17 cellular contexts compared by ENCODE assay signal in the genomic region with DNA sequence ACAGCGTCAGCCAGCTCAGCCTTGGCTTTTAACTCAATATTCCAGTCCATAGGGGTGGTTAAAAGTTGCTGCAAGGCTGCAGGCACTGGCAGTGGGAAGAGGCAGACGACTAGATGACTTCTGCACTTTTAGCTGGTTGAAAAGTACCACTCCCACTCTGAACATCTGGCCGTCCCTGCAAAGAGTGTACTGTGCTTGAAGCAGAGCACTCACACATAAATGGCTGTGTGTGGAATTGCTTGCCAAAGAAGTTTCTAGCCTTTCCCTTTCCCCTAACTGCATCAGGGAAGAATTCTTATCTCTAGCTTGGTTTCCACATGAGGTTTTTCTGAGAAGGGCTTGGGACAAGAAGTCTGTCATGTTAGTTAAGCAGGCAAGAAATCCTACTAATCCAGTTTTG. TPM values are rescaled to one million over a fixed set of nuclear protein-coding genes. Genes with fewer than 3 reads are reported as not detected.
A peak's percentile ranks its signal among the peaks of the same experiment; 100 is the strongest.
DNase-seq lines count a peak whose midpoint lies in the region; ATAC-seq, FAIRE-seq and TF ChIP-seq lines count a peak whose summit lies in the region.
"Had no signal": no experiment of that assay in that cellular context is flagged by ENCODE, and none has a peak within 500 bp of the region (broad histone marks: within the 10 kb centered on the region; RNA-seq: fewer than 3 reads in every experiment).

No MANE protein-coding gene starts in this region.

- H3K4me3 ChIP-seq in OCI-LY7 (ENCODE audit: low read depth, low read length, poor library complexity, severe bottlenecking) = no peak overlapping the region
- no peak overlapping the region for H3K4me3 ChIP-seq in GM12878
- no peak overlapping the region for H3K4me3 ChIP-seq in heart right ventricle
- no peak overlapping the region for H3K4me3 ChIP-seq in smooth muscle cell

- H3K9me2 ChIP-seq in OCI-LY7 (ENCODE audit: insufficient read depth, low read length) = no peaks in the 10 kb centered on the region

- no peak for TF ChIP-seq CTCF in OCI-LY7 (conservative IDR thresholded peaks at IDR 0.05; ENCODE audit: low read length)
- TF ChIP-seq CTCF in GM12878 (IDR thresholded peaks at IDR 0.05 in 2 of 3, conservative IDR thresholded peaks at IDR 0.05 in 1 of 3; ENCODE audit: control insufficient read depth in 2 of 3, extremely low read depth in 1 of 3, insufficient read depth in 1 of 3, low read depth in 3 of 3, low read length in 3 of 3) = no peak
- no peak for TF ChIP-seq CTCF in heart right ventricle (IDR thresholded peaks at IDR 0.05)
- TF ChIP-seq CTCF in smooth muscle cell (IDR thresholded peaks at IDR 0.05; ENCODE audit: borderline replicate concordance, insufficient read depth, poor library complexity, severe bottlenecking) = no peak

- POLR2A ChIA-PET in OCI-LY7 (lab: Charles Lee) (no interaction called here), GM12878 (lab: Charles Lee) (no interaction called here)

- WGBS in GM12878 (ENCODE audit: insufficient coverage, insufficient replicate concordance, low lambda C conversion rate, missing lambda C conversion rate) = 77% methylated on average over 3 of the region's 3 CpGs
- 61 to 64% methylated on average over 3 of the region's 3 CpGs for WGBS in heart right ventricle, 2 donors
- WGBS in smooth muscle cell (ENCODE audit: low lambda C conversion rate) = 26% methylated on average over 3 of the region's 3 CpGs

- SMC1A ChIA-PET in GM12878 (lab: Charles Lee; ENCODE audit: uncharacterized antibody, unreplicated experiment) = interaction anchor here (1.0 kb wide), 1 partner anchor 151 kb away, joined by 3 read pairs; no protein-coding TSS in a partner anchor

- DNase-seq in OCI-LY7 (ENCODE audit: low spot score) (no peak), GM12878 (ENCODE audit: low read depth, low spot score) (no peak), heart right ventricle (peak; percentile 26 to 70), smooth muscle cell (lab: John Stamatoyannopoulos, UW; ENCODE audit: unreplicated experiment) (no peak), RPMI8226 (no peak), NCI-H187 (lab: John Stamatoyannopoulos, UW) (no peak)
- DNase-seq: activated CD4-positive, alpha-beta T cell treated with anti-CD3 and anti-CD28 coated beads, Interleukin-2, amount 50 U/mL, for 1 hour; foreskin keratinocyte; midbrain; NCI-H1436; stimulated activated CD4-positive, alpha-beta T cell treated with anti-CD3 and anti-CD28 coated beads, Interleukin-15, amount 100 ng/mL, for 24 hours; T-helper 2 cell had no signal

- CTCF ChIA-PET in OCI-LY7 (lab: Charles Lee; ENCODE audit: unreplicated experiment) = no interaction called here
- CTCF ChIA-PET in GM12878 (lab: Yijun Ruan, JAX) = no interaction called here

- H3K36me3 ChIP-seq in OCI-LY7 (ENCODE audit: insufficient read depth, low read length) = peaks cover 55% of the 10 kb centered on the region
- peaks cover 6 to 19% of the 10 kb centered on the region in 2 experiments; a peak in 3 of 4 replicates for H3K36me3 ChIP-seq in GM12878 (ENCODE audit: control insufficient read depth in 2 of 2, insufficient read depth in 2 of 2, low read length in 1 of 2)
- peaks cover 0 to 63% (median 45%) of the 10 kb centered on the region in 9 donors for H3K36me3 ChIP-seq in heart right ventricle
- H3K36me3 ChIP-seq in smooth muscle cell (ENCODE audit: low read depth) = peaks cover 17% of the 10 kb centered on the region

- H3K79me2 ChIP-seq in OCI-LY7 (ENCODE audit: insufficient read depth, low read depth, low read length) (no peaks in the 10 kb centered on the region), GM12878 (ENCODE audit: control insufficient read depth, insufficient read depth, low read length) (no peaks in the 10 kb centered on the region), smooth muscle cell (ENCODE audit: low read depth) (peaks cover 11% of the 10 kb centered on the region)

- intact Hi-C loops in OCI-LY7 (cut with micrococcal nuclease; ENCODE audit: unreplicated experiment) (no loop called here), GM12878 (cut with micrococcal nuclease; ENCODE audit: unreplicated experiment) (no loop called here), heart right ventricle (cut with DNase I) (loop anchor here in 1 of 10 donors (5.0 kb wide), 1 partner anchor 55 kb away; no protein-coding TSS in a partner anchor)

- FAIRE-seq in GM12878 (lab: Jason Lieb, UNC) = no peak
- FAIRE-seq: GM12891 had no signal

- in situ Hi-C loops in GM12878 (cut with MboI) = no loop called here

- TF ChIP-seq EP300 in GM12878 (IDR thresholded peaks at IDR 0.05; ENCODE audit: borderline replicate concordance in 1 of 2, control insufficient read depth in 1 of 2, low read depth in 2 of 2, low read length in 2 of 2) = no peak

- TF ChIP-seq RAD21 in GM12878 (IDR thresholded peaks at IDR 0.05; ENCODE audit: insufficient read depth, low read depth, low read length) = no peak

- H3K27ac ChIP-seq in OCI-LY7 (ENCODE audit: low read depth, low read length, poor library complexity, severe bottlenecking) (no peak overlapping the region), GM12878 (ENCODE audit: control insufficient read depth, insufficient read depth) (no peak overlapping the region), heart right ventricle (peak overlapping the region; percentile 6 to 91 (median 74)), smooth muscle cell (ENCODE audit: low read depth) (peak overlapping the region; percentile 58)
- H3K27ac ChIP-seq: C4-2B, foreskin keratinocyte, HL-60, KMS-11 had no signal

- H3F3A ChIP-seq in smooth muscle cell (ENCODE audit: low read depth) = peaks cover 81% of the 10 kb centered on the region

- H3K9me3 ChIP-seq in OCI-LY7 (ENCODE audit: low read length) (no peaks in the 10 kb centered on the region), GM12878 (replicated peaks; ENCODE audit: control insufficient read depth, insufficient read depth, low read length) (no peaks in the 10 kb centered on the region), heart right ventricle (no peaks in the 10 kb centered on the region), smooth muscle cell (replicated peaks; ENCODE audit: low read depth) (no peaks in the 10 kb centered on the region)

- RAD21 ChIA-PET in GM12878 (lab: Charles Lee; ENCODE audit: unreplicated experiment) = no interaction called here

- H3K4me2 ChIP-seq in OCI-LY7 (ENCODE audit: low read length) (no peak overlapping the region), GM12878 (ENCODE audit: control insufficient read depth, insufficient read depth) (no peak overlapping the region), smooth muscle cell (no peak overlapping the region)
- H3K4me2 ChIP-seq: KMS-11 had no signal

- 0 out of 4 replicates have a peak, but pooled peaks cover 1 to 4% of the 10 kb centered on the region in 2 experiments for H3K27me3 ChIP-seq in GM12878 (replicated peaks in 1 of 2; ENCODE audit: control insufficient read depth in 2 of 2, insufficient read depth in 2 of 2, low read length in 1 of 2)
- H3K27me3 ChIP-seq in heart right ventricle = peaks cover 0 to 8% (median 0%) of the 10 kb centered on the region in 7 donors
- no peaks in the 10 kb centered on the region for H3K27me3 ChIP-seq in smooth muscle cell (ENCODE audit: low read depth)

- ATAC-seq in GM12878 = no peak
- peak; percentile 21 to 60 (median 44) for ATAC-seq in heart right ventricle
- ATAC-seq in HG03196 (IDR thresholded peaks at IDR 0.05; ENCODE audit: unreplicated experiment) = no peak
- ATAC-seq: foreskin keratinocyte had no signal

- H4K20me1 ChIP-seq in OCI-LY7 (ENCODE audit: insufficient read depth, low read length) = no peaks in the 10 kb centered on the region
- peaks cover 3% of the 10 kb centered on the region; the same call in 1 of the 2 replicates for H4K20me1 ChIP-seq in GM12878 (ENCODE audit: control insufficient read depth, insufficient read depth)
- peaks cover 58% of the 10 kb centered on the region for H4K20me1 ChIP-seq in smooth muscle cell (ENCODE audit: low read depth)

- BruUV-seq in OCI-LY7 (replicated peaks; lab: Mats Ljungman, UMichigan) (TSS peak; percentile 80), GM12878 (replicated peaks; lab: Mats Ljungman, UMichigan) (no TSS peak)

- no peaks in the 10 kb centered on the region for H3K4me1 ChIP-seq in OCI-LY7 (ENCODE audit: insufficient read depth, low read length, poor library complexity, severe bottlenecking)
- no peaks in the 10 kb centered on the region for H3K4me1 ChIP-seq in GM12878 (ENCODE audit: control insufficient read depth, insufficient read depth, low read length)
- peaks cover 5 to 56% (median 32%) of the 10 kb centered on the region in 9 donors for H3K4me1 ChIP-seq in heart right ventricle
- H3K4me1 ChIP-seq in smooth muscle cell (ENCODE audit: low read depth) = peaks cover 25% of the 10 kb centered on the region
- H3K4me1 ChIP-seq: foreskin keratinocyte had no signal

- TF ChIP-seq POLR2A in GM12878 (IDR thresholded peaks at IDR 0.05; ENCODE audit: low read depth, low read length) = 0 out of 2 replicates have a peak, but pooled peaks have one; percentile 18

- H2AFZ ChIP-seq in OCI-LY7 (ENCODE audit: low read length) (no peak overlapping the region), GM12878 (ENCODE audit: control insufficient read depth, low read depth, low read length) (no peak overlapping the region), smooth muscle cell (ENCODE audit: low read depth) (no peak overlapping the region)

- H3K9ac ChIP-seq in GM12878 (ENCODE audit: control insufficient read depth, insufficient read depth, low read length) (no peak overlapping the region), smooth muscle cell (ENCODE audit: low read depth) (no peak overlapping the region)
- H3K9ac ChIP-seq: KMS-11 had no signal

RNA-seq across cellular contexts. Expression of a gene that starts 5.1 kb away (rescaled TPM):
- not detected in 2 replicates for total RNA-seq in OCI-LY7 (2014; rRNA removed; shearing (Covaris generic))
- total RNA-seq in OCI-LY7 (2022) (0.19 and 0.28 TPM in 2 replicates), GM12878 (2014; rRNA removed) (0.06 TPM in 1 of 2 replicates, not detected in the other), GM12878 (2014; rRNA removed; fragmentation: Illumina TruSeq; extraction: Trizol) (not detected in 2 replicates), GM12878 (2021) (0.23 and 0.27 TPM in 2 replicates), heart right ventricle (100 to 1,000 TPM in 9 of 10 donors, 10 to 100 TPM in 1; 81.9 to 125 (median 114) TPM), smooth muscle cell (89.0 and 112 TPM in 2 replicates)
- 0.22 and 0.46 TPM in 2 replicates for total RNA-seq in GM12878 (2013; cell fraction: nucleolus; rRNA removed)
- polyA plus RNA-seq in GM12878 (2011; ENCODE audit: low read depth) = not detected
- polyA plus RNA-seq in GM12878 (2011; rRNA removed) (0.19 and 0.20 TPM in 2 replicates), GM12878 (2014; fragmentation: Illumina TruSeq; extraction: Trizol) (0.03 TPM in 1 of 2 replicates, not detected in the other), GM12878 (2014; fragmentation: Nextera tagmentation; extraction: Ambion mirVana) (not detected), GM12878 (2014; rRNA removed) (not detected in 2 replicates), GM12878 (2016; fragmentation: Nextera tagmentation; extraction: Ambion mirVana) (under 1 TPM; 0.17 to 0.26 TPM), heart right ventricle (100 to 1,000 TPM in 1 of 2 donors, 10 to 100 TPM in 1; 74.9 to 259 TPM), smooth muscle cell (86.0 and 103 TPM in 2 replicates)
- 0.06 and 0.12 TPM in 2 replicates for polyA plus RNA-seq in GM12878 (2011; cell fraction: cytosol; rRNA removed)
- polyA plus RNA-seq in GM12878 (2011; cell fraction: nucleus; rRNA removed) = 0.35 and 0.52 TPM in 2 replicates
- 0.08 TPM in 1 of 2 replicates, not detected in the other for polyA plus RNA-seq in GM12878 (2012)
- polyA minus RNA-seq in GM12878 (2011; rRNA and poly(A)+ RNA removed) = 0.52 and 0.66 TPM in 2 replicates
- not detected in 2 replicates for polyA minus RNA-seq in GM12878 (2011; cell fraction: cytosol; rRNA and poly(A)+ RNA removed)
- polyA minus RNA-seq in GM12878 (2011; cell fraction: nucleus; rRNA and poly(A)+ RNA removed) = 0.12 and 0.77 TPM in 2 replicates

RNA-seq across cellular contexts. Expression of a gene that starts 30.1 kb away (rescaled TPM):
- 51.0 and 55.2 TPM in 2 replicates for total RNA-seq in OCI-LY7 (2014; rRNA removed; shearing (Covaris generic))
- total RNA-seq in OCI-LY7 (2022) (98.9 and 101 TPM in 2 replicates), GM12878 (2014; rRNA removed) (72.6 and 79.6 TPM in 2 replicates), GM12878 (2014; rRNA removed; fragmentation: Illumina TruSeq; extraction: Trizol) (88.9 and 99.6 TPM in 2 replicates), GM12878 (2021) (116 and 118 TPM in 2 replicates), heart right ventricle (100 to 1,000 TPM in 4 of 10 donors, 10 to 100 TPM in 6; 84.8 to 122 (median 98.3) TPM), smooth muscle cell (314 and 331 TPM in 2 replicates)
- total RNA-seq in GM12878 (2013; cell fraction: nucleolus; rRNA removed) = 40.2 and 41.9 TPM in 2 replicates
- polyA plus RNA-seq in GM12878 (2011; ENCODE audit: low read depth) = 77.4 TPM
- polyA plus RNA-seq in GM12878 (2011; rRNA removed) (172 and 177 TPM in 2 replicates), GM12878 (2014; fragmentation: Illumina TruSeq; extraction: Trizol) (152 and 180 TPM in 2 replicates), GM12878 (2014; fragmentation: Nextera tagmentation; extraction: Ambion mirVana) (10 to 100 TPM; 33.3 to 47.4 TPM), GM12878 (2014; rRNA removed) (90.3 and 103 TPM in 2 replicates), GM12878 (2016; fragmentation: Nextera tagmentation; extraction: Ambion mirVana) (100 to 1,000 TPM; 109 to 114 TPM), heart right ventricle (10 to 100 TPM; 48.8 to 88.1 TPM), smooth muscle cell (228 and 285 TPM in 2 replicates)
- polyA plus RNA-seq in GM12878 (2011; cell fraction: cytosol; rRNA removed) = 133 and 164 TPM in 2 replicates
- 34.7 and 45.2 TPM in 2 replicates for polyA plus RNA-seq in GM12878 (2011; cell fraction: nucleus; rRNA removed)
- 84.9 and 97.1 TPM in 2 replicates for polyA plus RNA-seq in GM12878 (2012)
- 132 and 165 TPM in 2 replicates for polyA minus RNA-seq in GM12878 (2011; rRNA and poly(A)+ RNA removed)
- polyA minus RNA-seq in GM12878 (2011; cell fraction: cytosol; rRNA and poly(A)+ RNA removed) = 48.4 and 55.4 TPM in 2 replicates
- polyA minus RNA-seq in GM12878 (2011; cell fraction: nucleus; rRNA and poly(A)+ RNA removed) = 10.6 and 15.8 TPM in 2 replicates

RNA-seq across cellular contexts. Expression of a gene that starts 36.6 kb away (rescaled TPM):
- total RNA-seq in OCI-LY7 (2014; rRNA removed; shearing (Covaris generic)) = 17.5 and 17.6 TPM in 2 replicates
- total RNA-seq in OCI-LY7 (2022) (14.6 and 14.7 TPM in 2 replicates), GM12878 (2014; rRNA removed) (15.4 and 19.3 TPM in 2 replicates), GM12878 (2014; rRNA removed; fragmentation: Illumina TruSeq; extraction: Trizol) (15.0 and 15.3 TPM in 2 replicates), GM12878 (2021) (10.3 and 11.2 TPM in 2 replicates), heart right ventricle (10 to 100 TPM; 14.0 to 23.4 (median 20.5) TPM), smooth muscle cell (31.6 and 52.3 TPM in 2 replicates)
- total RNA-seq in GM12878 (2013; cell fraction: nucleolus; rRNA removed) = 16.4 TPM in 2 replicates
- polyA plus RNA-seq in GM12878 (2011; ENCODE audit: low read depth) = 8.8 TPM
- polyA plus RNA-seq in GM12878 (2011; rRNA removed) (26.6 and 29.7 TPM in 2 replicates), GM12878 (2014; fragmentation: Illumina TruSeq; extraction: Trizol) (16.8 and 23.4 TPM in 2 replicates), GM12878 (2014; fragmentation: Nextera tagmentation; extraction: Ambion mirVana) (10 to 100 TPM; 19.4 to 21.6 TPM), GM12878 (2014; rRNA removed) (12.6 and 14.5 TPM in 2 replicates), GM12878 (2016; fragmentation: Nextera tagmentation; extraction: Ambion mirVana) (10 to 100 TPM; 14.2 to 16.6 TPM), heart right ventricle (10 to 100 TPM; 22.2 to 23.0 TPM), smooth muscle cell (11.9 and 12.8 TPM in 2 replicates)
- 22.1 and 22.6 TPM in 2 replicates for polyA plus RNA-seq in GM12878 (2011; cell fraction: cytosol; rRNA removed)
- polyA plus RNA-seq in GM12878 (2011; cell fraction: nucleus; rRNA removed) = 15.3 and 18.3 TPM in 2 replicates
- 9.4 and 10.4 TPM in 2 replicates for polyA plus RNA-seq in GM12878 (2012)
- polyA minus RNA-seq in GM12878 (2011; rRNA and poly(A)+ RNA removed) = 22.0 and 23.3 TPM in 2 replicates
- polyA minus RNA-seq in GM12878 (2011; cell fraction: cytosol; rRNA and poly(A)+ RNA removed) = 4.9 and 9.5 TPM in 2 replicates
- 4.2 and 5.4 TPM in 2 replicates for polyA minus RNA-seq in GM12878 (2011; cell fraction: nucleus; rRNA and poly(A)+ RNA removed)

Comparison
In these comparisons a context has a peak if more than half of its experiments do, and no peak if none do; other contexts are left out.
1. DNase-seq: peak in heart right ventricle (2 of 2); none in OCI-LY7 (single experiment), GM12878 (single experiment), smooth muscle cell (single experiment), RPMI8226 (single experiment) and NCI-H187 (0 of 2).
2. H3K27ac ChIP-seq: peak in heart right ventricle (10 of 10) and smooth muscle cell (single experiment); none in OCI-LY7 (single experiment) and GM12878 (single experiment).
3. ATAC-seq: peak in heart right ventricle (8 of 8); none in GM12878 (single experiment) and HG03196 (single experiment).
4. RNA of a gene that starts 5.1 kb away (total RNA-seq): 81.9 to 125 TPM in heart right ventricle and 89.0 to 112 TPM in smooth muscle cell; 0.19 to 0.28 TPM in OCI-LY7 and 0.06 to 0.46 TPM in GM12878; every median in the first group is over 10 times any median in the second.